8 cellular contexts compared by ENCODE assay signal in the genomic region with DNA sequence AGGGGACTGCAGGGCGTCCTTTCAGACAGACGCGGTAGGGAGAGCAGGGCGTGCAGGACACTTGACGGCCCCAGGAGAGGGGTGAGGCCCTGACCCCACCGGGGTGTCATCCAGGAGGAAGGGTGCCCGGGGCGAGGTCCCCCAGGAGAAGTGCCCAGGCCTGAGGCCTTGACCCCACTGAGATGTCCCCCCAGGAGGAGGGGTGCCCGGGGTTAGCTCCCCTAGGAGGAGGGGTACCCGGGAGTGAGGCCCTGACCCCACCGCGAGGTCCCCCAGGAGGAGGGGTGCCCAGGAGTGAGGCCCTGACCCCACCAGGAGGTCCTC. TPM values are rescaled to one million over a fixed set of nuclear protein-coding genes. Genes with fewer than 3 reads are reported as not detected.
DNase-seq lines count a peak whose midpoint lies in the region; ATAC-seq, FAIRE-seq and TF ChIP-seq lines count a peak whose summit lies in the region.

No MANE protein-coding gene starts in this region.

- in situ Hi-C loops in HAP-1 (cut with MboI; ENCODE audit: low sequenced_read_pairs) = no loop called here

- 0 out of 2 replicates have a peak, but pooled peaks cover 2% of the 10 kb centered on the region for H3K36me3 ChIP-seq in HAP-1 (replicated peaks)
- H3K36me3 ChIP-seq in small intestine (ENCODE audit: control insufficient read depth in 2 of 2, insufficient read depth in 2 of 2, low read length in 2 of 2) = no peaks in the 10 kb centered on the region

- ATAC-seq in WTC11 = no peak
- ATAC-seq in right cardiac atrium = no peak
- no peak for ATAC-seq in GM21381 (IDR thresholded peaks at IDR 0.05; ENCODE audit: unreplicated experiment)

- FAIRE-seq in small intestine (lab: Jason Lieb, UNC) = no peak
- no peak for FAIRE-seq in RCC 7860 (lab: Jason Lieb, UNC)

- peaks cover 5% of the 10 kb centered on the region for H3K4me1 Mint-ChIP-seq in WTC11

- CTCF ChIA-PET in WTC11 (lab: Charles Lee) = interaction anchor here (1.0 kb wide), 1 partner anchor 13 kb away, joined by 3 read pairs; no protein-coding TSS in a partner anchor

- intact Hi-C loops in right cardiac atrium (cut with DNase I) = no loop called here

- H3K4me1 ChIP-seq in HAP-1 = peaks cover 3% of the 10 kb centered on the region
- H3K4me1 ChIP-seq in right cardiac atrium (ENCODE audit: control insufficient read depth, insufficient read depth, low read length) = peaks cover 7% of the 10 kb centered on the region
- H3K4me1 ChIP-seq in small intestine (ENCODE audit: control insufficient read depth in 2 of 2, insufficient read depth in 1 of 2, low read depth in 1 of 2, low read length in 1 of 2) = peaks cover 2 to 3% of the 10 kb centered on the region in 2 donors

- TF ChIP-seq CTCF in WTC11 (IDR thresholded peaks at IDR 0.05) = no peak

- H3K9me3 Mint-ChIP-seq in WTC11 = no peaks in the 10 kb centered on the region

- peaks cover 2% of the 10 kb centered on the region; the same call in 1 of the 2 replicates for H3K27me3 Mint-ChIP-seq in WTC11 (ENCODE audit: low read depth)

- no peak for DNase-seq in HAP-1 (ENCODE audit: low spot score in 2 of 2)
- DNase-seq in WTC11 (ENCODE audit: low spot score) = no peak
- no peak for DNase-seq in right cardiac atrium
- no peak for DNase-seq in small intestine
- DNase-seq in HuH-7.5 (ENCODE audit: low spot score) = no peak
- DNase-seq in SW480 (ENCODE audit: low spot score) = no peak
- no peak for DNase-seq in RCC 7860 (ENCODE audit: low spot score)

- H3K4me3 Mint-ChIP-seq in WTC11 = peak overlapping the region; percentile 63

- H3K4me3 ChIP-seq in HAP-1 (peak overlapping the region; percentile 23), right cardiac atrium (ENCODE audit: low read length) (peak overlapping the region; percentile 0), small intestine (ENCODE audit: low read depth in 1 of 2, low read length in 2 of 2) (peak overlapping the region in 1 of 2 donors; percentile 30)

- peak overlapping the region; percentile 78 for H3K27ac ChIP-seq in right cardiac atrium (ENCODE audit: low read length)
- peak overlapping the region; percentile 79 for H3K27ac ChIP-seq in small intestine (ENCODE audit: low read depth in 1 of 2, low read length in 1 of 2)

- H3K27ac Mint-ChIP-seq in WTC11 = no peak overlapping the region

- H3K9me3 ChIP-seq in HAP-1 = no peaks in the 10 kb centered on the region
- H3K9me3 ChIP-seq in right cardiac atrium (ENCODE audit: control insufficient read depth, low read length) = no peaks in the 10 kb centered on the region
- no peaks in the 10 kb centered on the region for H3K9me3 ChIP-seq in small intestine (ENCODE audit: control insufficient read depth, low read depth)

- peaks cover 10% of the 10 kb centered on the region for H3K36me3 Mint-ChIP-seq in WTC11

- WGBS in right cardiac atrium = 46% methylated on average over 12 of the region's 12 CpGs
- 32 to 49% (median 38%) methylated on average over 8 to 12 of the region's 12 CpGs for WGBS in small intestine, 3 donors

- no peaks in the 10 kb centered on the region for H3K27me3 ChIP-seq in HAP-1 (ENCODE audit: low read depth)
- no peaks in the 10 kb centered on the region for H3K27me3 ChIP-seq in right cardiac atrium (ENCODE audit: control insufficient read depth, insufficient read depth)
- no peaks in the 10 kb centered on the region for H3K27me3 ChIP-seq in small intestine (ENCODE audit: control insufficient read depth in 2 of 2, insufficient read depth in 2 of 2, low read length in 2 of 2)

- POLR2A ChIA-PET in WTC11 (lab: Charles Lee) = no interaction called here

TF ChIP-seq in WTC11, 78 proteins besides CTCF, POLR2A, EP300 and RAD21:
- TF ChIP-seq PRRX2 (CRISPR knock-in tag; IDR thresholded peaks at IDR 0.05) (no peak), MLX (CRISPR knock-in tag; IDR thresholded peaks at IDR 0.05) (no peak), ZNF423 (CRISPR knock-in tag; IDR thresholded peaks at IDR 0.05) (no peak), GABPB1 (CRISPR knock-in tag; IDR thresholded peaks at IDR 0.05) (no peak), IRF2 (CRISPR knock-in tag; IDR thresholded peaks at IDR 0.05; ENCODE audit: borderline replicate concordance, low read depth) (no peak)
- TF ChIP-seq, protein P1, sequence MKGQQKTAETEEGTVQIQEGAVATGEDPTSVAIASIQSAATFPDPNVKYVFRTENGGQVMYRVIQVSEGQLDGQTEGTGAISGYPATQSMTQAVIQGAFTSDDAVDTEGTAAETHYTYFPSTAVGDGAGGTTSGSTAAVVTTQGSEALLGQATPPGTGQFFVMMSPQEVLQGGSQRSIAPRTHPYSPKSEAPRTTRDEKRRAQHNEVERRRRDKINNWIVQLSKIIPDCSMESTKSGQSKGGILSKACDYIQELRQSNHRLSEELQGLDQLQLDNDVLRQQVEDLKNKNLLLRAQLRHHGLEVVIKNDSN (CRISPR knock-in tag; IDR thresholded peaks at IDR 0.05) = no peak

RNA-seq across cellular contexts. Expression of gene METRNL, which starts 27.2 kb away (rescaled TPM):
- total RNA-seq in WTC11 (2021) (27.7 to 29.3 TPM (median 28.1 TPM) in 3 replicates), right cardiac atrium (10 to 100 TPM; 57.3 to 77.1 (median 70.9) TPM)
- polyA plus RNA-seq in right cardiac atrium (67.9 TPM), small intestine (100 to 1,000 TPM in 2 of 3 donors, 10 to 100 TPM in 1; 64.4 to 118 (median 112) TPM)
